13 cellular contexts compared by ENCODE assay signal in genomic region chr10:81251457-81252115, GRCh38.
"Had no signal": no experiment of that assay in that cellular context is flagged by ENCODE, and none has a peak within 500 bp of the region (broad histone marks: within the 10 kb centered on the region; RNA-seq: fewer than 3 reads in every experiment).

No MANE protein-coding gene starts in this region.

- H3K9me3 ChIP-seq: adrenal gland, colonic mucosa, gastrocnemius medialis, testis, uterus had no signal

- H3K27ac ChIP-seq: adrenal gland, colonic mucosa, gastrocnemius medialis, neural progenitor cell, testis, uterus had no signal

- H3K4me3 ChIP-seq: adrenal gland, colonic mucosa, gastrocnemius medialis, neural progenitor cell, testis, uterus had no signal

- H3K27me3 ChIP-seq: adrenal gland, colonic mucosa, gastrocnemius medialis, neural progenitor cell, testis, uterus had no signal

- H2AFZ ChIP-seq: neural progenitor cell had no signal

- H3K9ac ChIP-seq: neural progenitor cell had no signal

- DNase-seq: activated naive CD4-positive, alpha-beta T cell treated with anti-CD3 and anti-CD28 coated beads, Interleukin-2, amount 10 ng/mL, durations not matched to agents 7 days and 5 days; adrenal gland; colonic mucosa; effector CD4-positive, alpha-beta T cell; gastrocnemius medialis; left ventricle myocardium superior; stimulated activated CD4-positive, alpha-beta T cell treated with anti-CD3 and anti-CD28 coated beads, Interleukin-15, amount 100 ng/mL, for 24 hours; stimulated activated CD4-positive, alpha-beta T cell treated with anti-CD3 and anti-CD28 coated beads, Interleukin-4, amount 100 ng/mL, for 24 hours; stimulated activated naive CD8-positive, alpha-beta T cell treated with anti-CD3 and anti-CD28 coated beads, Interleukin-15, amount 100 ng/mL, for 72 hours; testis; uterus had no signal

- H3K36me3 ChIP-seq: adrenal gland, colonic mucosa, gastrocnemius medialis, neural progenitor cell, uterus had no signal

- H3K4me2 ChIP-seq: neural progenitor cell had no signal

- H3K4me1 ChIP-seq: adrenal gland, colonic mucosa, gastrocnemius medialis, neural progenitor cell, testis, uterus had no signal

- ATAC-seq: activated CD4-positive, CD25-positive, alpha-beta regulatory T cell treated with anti-CD3 and anti-CD28 coated beads, Interleukin-2, amount 50 U/mL, for 24 hours; gastrocnemius medialis; left ventricle myocardium superior; stimulated activated naive CD8-positive, alpha-beta T cell treated with anti-CD3 and anti-CD28 coated beads, Interleukin-15, amount 100 ng/mL, for 72 hours had no signal
